Comparison of ENCODE assay signal across 1 cellular context in genomic region chr22:28247667-28248363, GRCh38.
TF ChIP-seq lines count a peak whose summit lies in the region.

No MANE protein-coding gene starts in this region.

TF ChIP-seq in K562, 482 proteins besides CTCF, POLR2A, EP300 and RAD21 (continued from another document):
- TF ChIP-seq ZNF277 (CRISPR knock-in tag; IDR thresholded peaks at IDR 0.05; ENCODE audit: borderline replicate concordance) (no peak), ZNF512 (tag; IDR thresholded peaks at IDR 0.05) (no peak), ATF3 (IDR thresholded peaks at IDR 0.05) (peak; percentile 62), ATF3 (CRISPR knock-in tag; conservative IDR thresholded peaks at IDR 0.05) (no peak), CBFA2T3 (IDR thresholded peaks at IDR 0.05) (peak; percentile 66; the same call in 1 of the 2 replicates), BRD4 (IDR thresholded peaks at IDR 0.05) (no peak), ETV1 (tag; conservative IDR thresholded peaks at IDR 0.05; ENCODE audit: low read depth) (no peak), HMBOX1 (IDR thresholded peaks at IDR 0.05) (peak; percentile 85), MEIS2 (IDR thresholded peaks at IDR 0.05; ENCODE audit: partially characterized antibody) (peak; percentile 46), PBX2 (CRISPR knock-in tag; IDR thresholded peaks at IDR 0.05; ENCODE audit: low read depth) (no peak), PBX2 (tag; conservative IDR thresholded peaks at IDR 0.05; ENCODE audit: low read depth) (peak; percentile 57; the same call in 1 of the 2 replicates), ARID1B (IDR thresholded peaks at IDR 0.05) (peak; percentile 58), DLX4 (CRISPR knock-in tag; IDR thresholded peaks at IDR 0.05) (no peak), TEAD2 (tag; IDR thresholded peaks at IDR 0.05) (no peak), MAFG (tag; conservative IDR thresholded peaks at IDR 0.05) (no peak), ZNF75A (CRISPR knock-in tag; IDR thresholded peaks at IDR 0.05) (no peak), FOSL1 (tag; conservative IDR thresholded peaks at IDR 0.05) (peak; percentile 57), CBFA2T2 (conservative IDR thresholded peaks at IDR 0.05) (peak; percentile 32; the same call in 1 of the 2 replicates), NCOR1 (IDR thresholded peaks at IDR 0.05) (peak; percentile 51), CGGBP1 (CRISPR knock-in tag; IDR thresholded peaks at IDR 0.05) (no peak), TCF3 (CRISPR knock-in tag; IDR thresholded peaks at IDR 0.05) (peak; percentile 34; the same call in 1 of the 2 replicates)
TF ChIP-seq in K562: peak in this region for 18.
